25 cellular contexts compared by ENCODE assay signal in genomic region chr10:97034301-97034700, GRCh38.
"Had no signal": no experiment of that assay in that cellular context is flagged by ENCODE, and none has a peak within 500 bp of the region (broad histone marks: within the 10 kb centered on the region; RNA-seq: fewer than 3 reads in every experiment).

No MANE protein-coding gene starts in this region.

- H3K4me3 ChIP-seq: breast epithelium, MG63, Peyer's patch, SJSA1 had no signal

- DNase-seq: activated CD4-positive, alpha-beta T cell treated with anti-CD3 and anti-CD28 coated beads for 4 hours; activated CD8-positive, alpha-beta memory T cell treated with anti-CD3 and anti-CD28 coated beads, Interleukin-2, amount 50 U/mL, for 4 hours; activated CD8-positive, alpha-beta T cell treated with anti-CD3 and anti-CD28 coated beads for 36 hours; activated naive CD4-positive, alpha-beta T cell treated with Interleukin-2 at 50 U/mL for 16 hours; activated T-cell treated with anti-CD3 and anti-CD28 coated beads, Interleukin-2, amount 50 U/mL, for 72 hours; anterior cingulate cortex; KBM-7; MG63; MV-4-11; NCI-H1092 treated with DMSO at 0.1 percent for 48 hours; NCI-H1417 treated with DMSO at 0.1 percent for 48 hours; NCI-H1694 treated with DMSO at 0.1 percent for 48 hours; NCI-H2029 treated with DMSO at 0.1 percent for 48 hours; NCI-H345; NCI-H510A; NCI-H526 treated with DMSO at 0.1 percent for 48 hours; NK-92 treated with Interleukin-12 subunit alpha and Interleukin-12 subunit beta, amount 100 ng/mL, for 24 hours; Peyer's patch; SHP77; SW 1271 had no signal

- H3K9me3 ChIP-seq: breast epithelium, MG63, Peyer's patch, SJSA1 had no signal

- ATAC-seq: activated CD4-positive, CD25-positive, alpha-beta regulatory T cell treated with anti-CD3 and anti-CD28 coated beads, Interleukin-2, amount 50 U/mL, for 24 hours; activated CD8-positive, alpha-beta T cell treated with anti-CD3 and anti-CD28 coated beads for 36 hours; activated naive CD4-positive, alpha-beta T cell treated with anti-CD3 and anti-CD28 coated beads, Interleukin-2, amount 50 U/mL, for 72 hours; activated T-cell treated with anti-CD3 and anti-CD28 coated beads, Interleukin-2, amount 50 U/mL, for 72 hours; SK-N-SH treated with all-trans-retinoic acid at 6 μM for 48 hours had no signal

- H3K27ac ChIP-seq: breast epithelium, Peyer's patch, SJSA1 had no signal

- H3K27me3 ChIP-seq: breast epithelium, MG63, Peyer's patch had no signal

- H3K36me3 ChIP-seq: breast epithelium, MG63, Peyer's patch, SJSA1 had no signal
